1 cellular context compared by ENCODE assay signal in the genomic region with DNA sequence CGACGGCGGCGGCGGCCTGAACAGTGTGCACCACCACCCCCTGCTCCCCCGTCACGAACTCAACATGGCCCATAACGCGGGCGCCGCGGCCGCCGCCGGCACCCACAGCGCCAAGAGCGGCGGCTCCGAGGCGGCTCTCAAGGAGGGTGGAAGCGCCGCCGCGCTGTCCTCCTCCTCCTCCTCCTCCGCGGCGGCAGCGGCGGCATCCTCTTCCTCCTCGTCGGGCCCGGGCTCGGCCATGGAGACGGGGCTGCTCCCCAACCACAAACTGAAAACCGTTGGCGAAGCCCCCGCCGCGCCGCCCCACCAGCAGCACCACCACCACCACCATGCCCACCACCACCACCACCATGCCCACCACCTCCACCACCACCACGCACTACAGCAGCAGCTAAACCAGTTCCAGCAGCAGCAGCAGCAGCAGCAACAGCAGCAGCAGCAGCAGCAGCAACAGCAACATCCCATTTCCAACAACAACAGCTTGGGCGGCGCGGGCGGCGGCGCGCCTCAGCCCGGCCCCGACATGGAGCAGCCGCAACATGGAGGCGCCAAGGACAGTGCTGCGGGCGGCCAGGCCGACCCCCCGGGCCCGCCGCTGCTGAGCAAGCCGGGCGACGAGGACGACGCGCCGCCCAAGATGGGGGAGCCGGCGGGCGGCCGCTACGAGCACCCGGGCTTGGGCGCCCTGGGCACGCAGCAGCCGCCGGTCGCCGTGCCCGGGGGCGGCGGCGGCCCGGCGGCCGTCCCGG.
TF ChIP-seq lines count a peak whose summit lies in the region.

No MANE protein-coding gene starts in this region.

TF ChIP-seq in HepG2, 621 proteins besides CTCF, POLR2A, EP300 and RAD21 (continued from another document and continues in another):
- TF ChIP-seq ZNF318 (CRISPR knock-in tag; IDR thresholded peaks at IDR 0.05) (peak; percentile 29; the same call in 1 of the 2 replicates), ZNF724P (CRISPR knock-in tag; IDR thresholded peaks at IDR 0.05; ENCODE audit: borderline replicate concordance) (no peak), ATF4 (CRISPR knock-in tag; IDR thresholded peaks at IDR 0.05) (peak in 1 of 2 experiments; percentile 32; a peak in 1 of 4 replicates), AGO2 (optimal IDR thresholded peaks at IDR 0.05; ENCODE audit: low read depth, low read length) (peak; percentile 94), ZNF547 (CRISPR knock-in tag; IDR thresholded peaks at IDR 0.05) (peak; percentile 32; the same call in 1 of the 2 replicates), ZNF563 (CRISPR knock-in tag; IDR thresholded peaks at IDR 0.05) (peak; percentile 9; the same call in 1 of the 2 replicates), ZNF704 (CRISPR knock-in tag; IDR thresholded peaks at IDR 0.05; ENCODE audit: borderline replicate concordance) (0 out of 2 replicates have a peak, but pooled peaks have one; percentile 39), ZMYM4 (CRISPR knock-in tag; IDR thresholded peaks at IDR 0.05) (peak; percentile 27; the same call in 1 of the 2 replicates), ZNF558 (CRISPR knock-in tag; IDR thresholded peaks at IDR 0.05; ENCODE audit: borderline replicate concordance) (no peak), ZNF276 (CRISPR knock-in tag; IDR thresholded peaks at IDR 0.05; ENCODE audit: low read depth) (0 out of 2 replicates have a peak, but pooled peaks have one; percentile 23), MTF2 (CRISPR knock-in tag; IDR thresholded peaks at IDR 0.05; ENCODE audit: borderline replicate concordance) (0 out of 2 replicates have a peak, but pooled peaks have one; percentile 27), ZBTB3 (CRISPR knock-in tag; IDR thresholded peaks at IDR 0.05; ENCODE audit: borderline replicate concordance, low read depth) (peak; percentile 34; the same call in 1 of the 2 replicates), ZNF354B (CRISPR knock-in tag; IDR thresholded peaks at IDR 0.05) (0 out of 2 replicates have a peak, but pooled peaks have one; percentile 25), BRD4 (CRISPR knock-in tag; IDR thresholded peaks at IDR 0.05) (peak; percentile 57; the same call in 1 of the 2 replicates), ZNF83 (CRISPR knock-in tag; IDR thresholded peaks at IDR 0.05; ENCODE audit: borderline replicate concordance) (no peak), ZC3H4 (CRISPR knock-in tag; IDR thresholded peaks at IDR 0.05; ENCODE audit: borderline replicate concordance) (peak; percentile 90; the same call in 1 of the 2 replicates), JUNB (CRISPR knock-in tag; IDR thresholded peaks at IDR 0.05; ENCODE audit: borderline replicate concordance) (peak; percentile 55; the same call in 1 of the 2 replicates), HHEX (CRISPR knock-in tag; IDR thresholded peaks at IDR 0.05) (no peak), ATF7 (IDR thresholded peaks at IDR 0.05) (no peak), ATF7 (CRISPR knock-in tag; IDR thresholded peaks at IDR 0.05) (no peak), JUND (CRISPR knock-in tag; IDR thresholded peaks at IDR 0.05) (0 out of 2 replicates have a peak, but pooled peaks have one; percentile 17), ZNF589 (CRISPR knock-in tag; conservative IDR thresholded peaks at IDR 0.05) (peak; percentile 71; the same call in 1 of the 2 replicates), ZBTB38 (CRISPR knock-in tag; IDR thresholded peaks at IDR 0.05) (no peak), MAZ (IDR thresholded peaks at IDR 0.05; ENCODE audit: borderline replicate concordance, low read depth, low read length) (no peak), MAZ (CRISPR knock-in tag; IDR thresholded peaks at IDR 0.05; ENCODE audit: low read depth) (peak; percentile 58)
- TF ChIP-seq, protein P1, sequence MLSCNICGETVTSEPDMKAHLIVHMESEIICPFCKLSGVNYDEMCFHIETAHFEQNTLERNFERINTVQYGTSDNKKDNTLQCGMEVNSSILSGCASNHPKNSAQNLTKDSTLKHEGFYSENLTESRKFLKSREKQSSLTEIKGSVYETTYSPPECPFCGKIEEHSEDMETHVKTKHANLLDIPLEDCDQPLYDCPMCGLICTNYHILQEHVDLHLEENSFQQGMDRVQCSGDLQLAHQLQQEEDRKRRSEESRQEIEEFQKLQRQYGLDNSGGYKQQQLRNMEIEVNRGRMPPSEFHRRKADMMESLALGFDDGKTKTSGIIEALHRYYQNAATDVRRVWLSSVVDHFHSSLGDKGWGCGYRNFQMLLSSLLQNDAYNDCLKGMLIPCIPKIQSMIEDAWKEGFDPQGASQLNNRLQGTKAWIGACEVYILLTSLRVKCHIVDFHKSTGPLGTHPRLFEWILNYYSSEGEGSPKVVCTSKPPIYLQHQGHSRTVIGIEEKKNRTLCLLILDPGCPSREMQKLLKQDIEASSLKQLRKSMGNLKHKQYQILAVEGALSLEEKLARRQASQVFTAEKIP (CRISPR knock-in tag; IDR thresholded peaks at IDR 0.05; ENCODE audit: borderline replicate concordance) = no peak
- TF ChIP-seq, protein P2, sequence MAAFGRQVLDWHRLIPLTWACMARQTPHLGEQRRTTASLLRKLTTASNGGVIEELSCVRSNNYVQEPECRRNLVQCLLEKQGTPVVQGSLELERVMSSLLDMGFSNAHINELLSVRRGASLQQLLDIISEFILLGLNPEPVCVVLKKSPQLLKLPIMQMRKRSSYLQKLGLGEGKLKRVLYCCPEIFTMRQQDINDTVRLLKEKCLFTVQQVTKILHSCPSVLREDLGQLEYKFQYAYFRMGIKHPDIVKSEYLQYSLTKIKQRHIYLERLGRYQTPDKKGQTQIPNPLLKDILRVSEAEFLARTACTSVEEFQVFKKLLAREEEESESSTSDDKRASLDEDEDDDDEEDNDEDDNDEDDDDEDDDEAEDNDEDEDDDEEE (CRISPR knock-in tag; IDR thresholded peaks at IDR 0.05) = 0 out of 2 replicates have a peak, but pooled peaks have one; percentile 12
- TF ChIP-seq, protein P3, sequence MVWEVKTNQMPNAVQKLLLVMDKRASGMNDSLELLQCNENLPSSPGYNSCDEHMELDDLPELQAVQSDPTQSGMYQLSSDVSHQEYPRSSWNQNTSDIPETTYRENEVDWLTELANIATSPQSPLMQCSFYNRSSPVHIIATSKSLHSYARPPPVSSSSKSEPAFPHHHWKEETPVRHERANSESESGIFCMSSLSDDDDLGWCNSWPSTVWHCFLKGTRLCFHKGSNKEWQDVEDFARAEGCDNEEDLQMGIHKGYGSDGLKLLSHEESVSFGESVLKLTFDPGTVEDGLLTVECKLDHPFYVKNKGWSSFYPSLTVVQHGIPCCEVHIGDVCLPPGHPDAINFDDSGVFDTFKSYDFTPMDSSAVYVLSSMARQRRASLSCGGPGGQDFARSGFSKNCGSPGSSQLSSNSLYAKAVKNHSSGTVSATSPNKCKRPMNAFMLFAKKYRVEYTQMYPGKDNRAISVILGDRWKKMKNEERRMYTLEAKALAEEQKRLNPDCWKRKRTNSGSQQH (CRISPR knock-in tag; IDR thresholded peaks at IDR 0.05; ENCODE audit: low read depth) = no peak
- TF ChIP-seq, protein P4, sequence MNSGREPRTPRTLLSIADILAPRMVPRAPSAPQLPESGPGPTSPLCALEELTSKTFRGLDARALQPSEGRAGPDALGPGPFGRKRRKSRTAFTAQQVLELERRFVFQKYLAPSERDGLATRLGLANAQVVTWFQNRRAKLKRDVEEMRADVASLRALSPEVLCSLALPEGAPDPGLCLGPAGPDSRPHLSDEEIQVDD (CRISPR knock-in tag; IDR thresholded peaks at IDR 0.05; ENCODE audit: borderline replicate concordance) = peak; percentile 52; the same call in 1 of the 2 replicates
- TF ChIP-seq, protein P5, sequence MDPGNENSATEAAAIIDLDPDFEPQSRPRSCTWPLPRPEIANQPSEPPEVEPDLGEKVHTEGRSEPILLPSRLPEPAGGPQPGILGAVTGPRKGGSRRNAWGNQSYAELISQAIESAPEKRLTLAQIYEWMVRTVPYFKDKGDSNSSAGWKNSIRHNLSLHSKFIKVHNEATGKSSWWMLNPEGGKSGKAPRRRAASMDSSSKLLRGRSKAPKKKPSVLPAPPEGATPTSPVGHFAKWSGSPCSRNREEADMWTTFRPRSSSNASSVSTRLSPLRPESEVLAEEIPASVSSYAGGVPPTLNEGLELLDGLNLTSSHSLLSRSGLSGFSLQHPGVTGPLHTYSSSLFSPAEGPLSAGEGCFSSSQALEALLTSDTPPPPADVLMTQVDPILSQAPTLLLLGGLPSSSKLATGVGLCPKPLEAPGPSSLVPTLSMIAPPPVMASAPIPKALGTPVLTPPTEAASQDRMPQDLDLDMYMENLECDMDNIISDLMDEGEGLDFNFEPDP (CRISPR knock-in tag; conservative IDR thresholded peaks at IDR 0.05) = peak; percentile 96
